In the genomic region with DNA sequence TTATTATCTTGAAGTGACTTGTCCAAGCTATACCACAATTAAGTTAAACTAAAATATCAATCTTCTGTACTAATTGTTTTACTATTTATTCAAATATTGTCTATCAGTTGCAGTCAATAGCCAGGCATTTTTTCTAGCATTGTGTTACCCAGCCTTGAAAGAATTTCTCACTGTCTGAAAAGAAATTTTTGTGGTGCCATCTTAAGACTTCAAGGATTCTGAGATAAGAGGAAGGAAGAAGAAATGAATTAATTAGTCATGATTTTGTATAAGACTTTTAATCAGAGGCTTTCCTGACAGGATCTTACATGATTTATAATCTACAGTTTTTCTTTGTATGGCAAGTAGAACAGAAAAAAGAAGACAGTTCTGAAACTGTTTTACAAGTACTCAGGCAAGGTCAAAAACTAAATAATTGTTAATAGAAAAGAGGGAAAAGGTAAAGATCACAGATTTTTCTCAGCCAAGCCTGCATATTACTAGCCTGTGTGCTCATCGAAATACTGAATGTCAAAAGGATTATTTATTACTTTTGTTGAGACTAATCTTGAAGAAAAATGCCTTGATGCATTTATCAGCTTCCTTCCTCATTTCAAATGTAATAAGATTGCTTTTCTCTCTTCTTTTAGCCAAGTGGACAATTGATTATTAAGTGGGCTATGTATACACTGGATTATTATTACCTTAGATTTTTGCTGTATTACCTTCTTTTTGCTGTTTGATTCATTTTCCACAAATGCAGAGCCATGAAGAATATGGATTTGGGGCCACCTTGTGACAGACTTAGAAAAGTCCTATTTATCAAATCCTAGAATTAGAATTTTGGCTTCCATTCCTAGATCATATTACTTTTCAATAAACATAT, we compare ENCODE assay signal across 9 cellular contexts. TPM values are rescaled to one million over a fixed set of nuclear protein-coding genes. Genes with fewer than 3 reads are reported as not detected.
DNase-seq lines count a peak whose midpoint lies in the region; ATAC-seq and TF ChIP-seq lines count a peak whose summit lies in the region.
"Had no signal": no experiment of that assay in that cellular context is flagged by ENCODE, and none has a peak within 500 bp of the region (broad histone marks: within the 10 kb centered on the region; RNA-seq: fewer than 3 reads in every experiment).

No MANE protein-coding gene starts in this region.

- ATAC-seq in left ventricle myocardium superior (no peak), RWPE2 (ENCODE audit: low read depth) (peak; percentile 36; the same call in 1 of the 3 replicates), foreskin keratinocyte (no peak)
- no peak for ATAC-seq in activated T-helper 17 cell treated with anti-CD3 and anti-CD28 coated beads, Interleukin-2, amount 50 U/mL, for 72 hours (replicated peaks)

- TF ChIP-seq CTCF in left ventricle myocardium inferior (IDR thresholded peaks at IDR 0.05; ENCODE audit: borderline replicate concordance), result peak; percentile 51
- peak; percentile 85 for TF ChIP-seq CTCF in RWPE2 (IDR thresholded peaks at IDR 0.05; ENCODE audit: poor library complexity, severe bottlenecking)
- TF ChIP-seq CTCF in foreskin keratinocyte (conservative IDR thresholded peaks at IDR 0.05), result peak; percentile 81

- no peak for DNase-seq in left ventricle myocardium inferior
- no peak for DNase-seq in left ventricle myocardium superior
- no peak for DNase-seq in RWPE2 (ENCODE audit: low spot score)
- peak in 1 of 2 donors; percentile 39 for DNase-seq in foreskin keratinocyte
- DNase-seq in HuH-7.5 (ENCODE audit: low spot score), result no peak
- no peak for DNase-seq in AG20443 (ENCODE audit: low spot score)
- no peak for DNase-seq in HPDE6-E6E7 (ENCODE audit: extremely low spot score)
- DNase-seq: NCI-H1694 treated with DMSO at 0.1 percent for 48 hours had no signal

- H3K27me3 Mint-ChIP-seq in activated T-helper 17 cell treated with anti-CD3 and anti-CD28 coated beads, Interleukin-2, amount 50 U/mL, for 72 hours, result no peaks in the 10 kb centered on the region

- no peaks in the 10 kb centered on the region for H3K4me1 Mint-ChIP-seq in activated T-helper 17 cell treated with anti-CD3 and anti-CD28 coated beads, Interleukin-2, amount 50 U/mL, for 72 hours

- H3K4me3 ChIP-seq in left ventricle myocardium inferior (no peak overlapping the region), RWPE2 (ENCODE audit: severe bottlenecking) (no peak overlapping the region)

- H3K27me3 ChIP-seq in left ventricle myocardium inferior (ENCODE audit: low read depth), result no peaks in the 10 kb centered on the region
- no peaks in the 10 kb centered on the region for H3K27me3 ChIP-seq in RWPE2 (ENCODE audit: insufficient read depth, poor library complexity, severe bottlenecking)
- no peaks in the 10 kb centered on the region for H3K27me3 ChIP-seq in foreskin keratinocyte

- intact Hi-C loops in left ventricle myocardium inferior (cut with micrococcal nuclease) (no loop called here), left ventricle myocardium superior (cut with micrococcal nuclease) (no loop called here)

- H3K36me3 Mint-ChIP-seq in activated T-helper 17 cell treated with anti-CD3 and anti-CD28 coated beads, Interleukin-2, amount 50 U/mL, for 72 hours (ENCODE audit: low read depth), result no peaks in the 10 kb centered on the region

- peaks cover 5% of the 10 kb centered on the region for H3K9me3 Mint-ChIP-seq in activated T-helper 17 cell treated with anti-CD3 and anti-CD28 coated beads, Interleukin-2, amount 50 U/mL, for 72 hours

- H3K9me3 ChIP-seq in left ventricle myocardium inferior (replicated peaks) (no peaks in the 10 kb centered on the region), RWPE2 (ENCODE audit: severe bottlenecking) (no peaks in the 10 kb centered on the region)

- H3K4me3 Mint-ChIP-seq in activated T-helper 17 cell treated with anti-CD3 and anti-CD28 coated beads, Interleukin-2, amount 50 U/mL, for 72 hours, result no peak overlapping the region

- no peak overlapping the region for H3K27ac ChIP-seq in left ventricle myocardium inferior (replicated peaks)
- H3K27ac ChIP-seq in RWPE2 (ENCODE audit: poor library complexity, severe bottlenecking), result peak overlapping the region; percentile 26
- H3K27ac ChIP-seq in foreskin keratinocyte, result peak overlapping the region; percentile 13

- H3K27ac Mint-ChIP-seq in activated T-helper 17 cell treated with anti-CD3 and anti-CD28 coated beads, Interleukin-2, amount 50 U/mL, for 72 hours, result no peak overlapping the region

- H3K4me1 ChIP-seq in left ventricle myocardium inferior (no peaks in the 10 kb centered on the region), RWPE2 (ENCODE audit: insufficient read depth, poor library complexity, severe bottlenecking) (peaks cover 6% of the 10 kb centered on the region), foreskin keratinocyte (no peaks in the 10 kb centered on the region)

- H3K36me3 ChIP-seq in left ventricle myocardium inferior (no peaks in the 10 kb centered on the region), RWPE2 (ENCODE audit: low read depth) (no peaks in the 10 kb centered on the region)

RNA-seq across cellular contexts. Expression of gene CXCL1, which starts 53.8 kb away (rescaled TPM):
- 0.55 TPM for total RNA-seq in left ventricle myocardium inferior
- total RNA-seq in left ventricle myocardium superior, result 3.0 TPM
- 27.5 and 36.3 TPM in 2 replicates for total RNA-seq in foreskin keratinocyte
- 29.4 and 42.3 TPM in 2 replicates for polyA plus RNA-seq in foreskin keratinocyte
- total RNA-seq in activated T-helper 17 cell treated with anti-CD3 and anti-CD28 coated beads, Interleukin-2, amount 50 U/mL, for 72 hours, result not detected

RNA-seq across cellular contexts. Expression of gene PF4, which starts 58.8 kb away (rescaled TPM):
- total RNA-seq in left ventricle myocardium inferior (0.49 TPM), left ventricle myocardium superior (not detected), foreskin keratinocyte (not detected in 2 replicates)
- not detected in 2 replicates for polyA plus RNA-seq in foreskin keratinocyte
- not detected for total RNA-seq in activated T-helper 17 cell treated with anti-CD3 and anti-CD28 coated beads, Interleukin-2, amount 50 U/mL, for 72 hours
